Comparison of ENCODE assay signal across 9 cellular contexts in genomic region chr16:29809031-29809747, GRCh38. TPM values are rescaled to one million over a fixed set of nuclear protein-coding genes. Genes with fewer than 3 reads are reported as not detected.
DNase-seq lines count a peak whose midpoint lies in the region; TF ChIP-seq lines count a peak whose summit lies in the region.
"Had no signal": no experiment of that assay in that cellular context is flagged by ENCODE, and none has a peak within 500 bp of the region (broad histone marks: within the 10 kb centered on the region; RNA-seq: fewer than 3 reads in every experiment).

No MANE protein-coding gene starts in this region.

- peaks cover 70% of the 10 kb centered on the region for H3K4me1 Mint-ChIP-seq in nephron progenitor cell

- H3K36me3 Mint-ChIP-seq in nephron progenitor cell (ENCODE audit: low read depth) = peaks cover 5% of the 10 kb centered on the region

- in situ Hi-C loops in GM13976 (cut with MboI; ENCODE audit: low sequenced_read_pairs, unreplicated experiment) = no loop called here

- H3K27me3 ChIP-seq in MG63 = no peaks in the 10 kb centered on the region

- peaks cover 3% of the 10 kb centered on the region for H3K27me3 Mint-ChIP-seq in nephron progenitor cell (ENCODE audit: low read depth, poor library complexity)

- TF ChIP-seq CTCF in C4-2B (conservative IDR thresholded peaks at IDR 0.05) = no peak
- TF ChIP-seq CTCF in choroid plexus epithelial cell (conservative IDR thresholded peaks at IDR 0.05; ENCODE audit: low read depth, low read length) = no peak
- TF ChIP-seq CTCF in nephron progenitor cell (IDR thresholded peaks at IDR 0.05) = no peak
- TF ChIP-seq CTCF in GM13976 (IDR thresholded peaks at IDR 0.05; ENCODE audit: borderline replicate concordance, control extremely low read depth, extremely low read depth, insufficient read depth, missing control alignments) = no peak

- DNase-seq in MG63 (no peak), choroid plexus epithelial cell (ENCODE audit: low read depth) (no peak), nephron progenitor cell (no peak), NCI-H524 treated with DMSO at 0.1 percent for 48 hours (lab: John Stamatoyannopoulos, UW) (no peak), GM03348 (ENCODE audit: low spot score) (no peak), foreskin melanocyte (no peak), GM13976 (ENCODE audit: low spot score) (no peak)

- no peaks in the 10 kb centered on the region for H3K9me3 ChIP-seq in MG63

- H3K9me3 Mint-ChIP-seq in nephron progenitor cell = no peaks in the 10 kb centered on the region

- H3K27ac Mint-ChIP-seq in nephron progenitor cell = peak overlapping the region; percentile 48

- H3K4me3 ChIP-seq in MG63 (peak overlapping the region; percentile 72), choroid plexus epithelial cell (ENCODE audit: low read depth, low read length) (peak overlapping the region; percentile 73)

- H3K4me3 Mint-ChIP-seq in nephron progenitor cell = peak overlapping the region; percentile 89

- peak overlapping the region; percentile 96 for H3K27ac ChIP-seq in C4-2B

- peaks cover 39% of the 10 kb centered on the region for H3K36me3 ChIP-seq in MG63

RNA-seq across cellular contexts. Expression of gene PRRT2, which starts 2.8 kb away (rescaled TPM):
- total RNA-seq in MG63 (2014; rRNA removed; shearing (Covaris generic); ENCODE audit: low replicate concordance) = not detected in 2 replicates
- total RNA-seq: SK-MEL-5 had no signal

RNA-seq across cellular contexts. Expression of gene MAZ, which starts 2.9 kb away (rescaled TPM):
- total RNA-seq in MG63 (2014; rRNA removed; shearing (Covaris generic); ENCODE audit: low replicate concordance) = 331 and 420 TPM in 2 replicates

RNA-seq across cellular contexts. Expression of gene PAGR1, which starts 6.8 kb away (rescaled TPM):
- total RNA-seq in MG63 (2014; rRNA removed; shearing (Covaris generic); ENCODE audit: low replicate concordance) = 90.0 and 113 TPM in 2 replicates

RNA-seq across cellular contexts. Expression of gene MVP, which starts 11.1 kb away (rescaled TPM):
- 77.1 and 147 TPM in 2 replicates for total RNA-seq in MG63 (2014; rRNA removed; shearing (Covaris generic); ENCODE audit: low replicate concordance)

RNA-seq across cellular contexts. Expression of gene KIF22, which starts 18.6 kb away (rescaled TPM):
- 74.9 and 134 TPM in 2 replicates for total RNA-seq in MG63 (2014; rRNA removed; shearing (Covaris generic); ENCODE audit: low replicate concordance)
